Comparison of ENCODE assay signal across 11 cellular contexts in genomic region chr12:27785882-27786570, GRCh38. TPM values are rescaled to one million over a fixed set of nuclear protein-coding genes. Genes with fewer than 3 reads are reported as not detected.
A peak's percentile ranks its signal among the peaks of the same experiment; 100 is the strongest.
DNase-seq lines count a peak whose midpoint lies in the region; ATAC-seq and TF ChIP-seq lines count a peak whose summit lies in the region.
"Had no signal": no experiment of that assay in that cellular context is flagged by ENCODE, and none has a peak within 500 bp of the region (broad histone marks: within the 10 kb centered on the region; RNA-seq: fewer than 3 reads in every experiment).

No MANE protein-coding gene starts in this region.

- peaks cover 16% of the 10 kb centered on the region for H3K4me1 ChIP-seq in osteoblast (ENCODE audit: insufficient read depth, low read length)

- no peaks in the 10 kb centered on the region for H3K9me3 Mint-ChIP-seq in activated CD4-positive, alpha-beta T cell treated with anti-CD3 and anti-CD28 coated beads for 36 hours (ENCODE audit: low read depth)
- H3K9me3 Mint-ChIP-seq in endothelial cell (ENCODE audit: unreplicated experiment), result no peaks in the 10 kb centered on the region

- intact Hi-C loops in activated CD4-positive, alpha-beta T cell treated with anti-CD3 and anti-CD28 coated beads for 36 hours (cut with DNase I, micrococcal nuclease), result loop anchor here in 1 of 2 experiments (1.0 kb wide), 1 partner anchor 16 kb away; no protein-coding TSS in a partner anchor

- no peak overlapping the region for H3K27ac Mint-ChIP-seq in activated CD4-positive, alpha-beta T cell treated with anti-CD3 and anti-CD28 coated beads for 36 hours
- no peak overlapping the region for H3K27ac Mint-ChIP-seq in endothelial cell (ENCODE audit: unreplicated experiment)

- no peaks in the 10 kb centered on the region for H3K27me3 Mint-ChIP-seq in activated CD4-positive, alpha-beta T cell treated with anti-CD3 and anti-CD28 coated beads for 36 hours
- peaks cover 5% of the 10 kb centered on the region for H3K27me3 Mint-ChIP-seq in endothelial cell (ENCODE audit: unreplicated experiment)

- DNase-seq in activated CD4-positive, alpha-beta T cell treated with anti-CD3 and anti-CD28 coated beads for 36 hours, result no peak
- DNase-seq in activated CD4-positive, alpha-beta T cell treated with anti-CD3 and anti-CD28 coated beads for 4 hours, result no peak
- peak; percentile 53 for DNase-seq in NCI-H2081 treated with DMSO at 0.1 percent for 48 hours (lab: John Stamatoyannopoulos, UW)
- peak; percentile 55 for DNase-seq in amniotic epithelial cell (ENCODE audit: low read depth)
- DNase-seq in osteoblast (ENCODE audit: insufficient read length, low spot score, missing footprints), result peak; percentile 82
- DNase-seq in HUDEP-2 (lab: John Stamatoyannopoulos, UW; ENCODE audit: unreplicated experiment in 76 of 76), result no peak
- no peak for DNase-seq in endothelial cell (ENCODE audit: low spot score)
- DNase-seq in NCI-H1092 treated with DMSO at 0.1 percent for 48 hours (lab: John Stamatoyannopoulos, UW), result no peak
- DNase-seq: activated CD8-positive, alpha-beta memory T cell treated with anti-CD3 and anti-CD28 coated beads for 24 hours; kidney glomerular epithelial cell had no signal

- POLR2A ChIA-PET in activated CD4-positive, alpha-beta T cell treated with anti-CD3 and anti-CD28 coated beads for 36 hours (lab: Charles Lee), result no interaction called here

- peak overlapping the region; percentile 72 for H3K27ac ChIP-seq in osteoblast (ENCODE audit: low read depth, low read length)

- no peak overlapping the region for H3K4me3 Mint-ChIP-seq in activated CD4-positive, alpha-beta T cell treated with anti-CD3 and anti-CD28 coated beads for 36 hours
- H3K4me3 Mint-ChIP-seq in endothelial cell (ENCODE audit: unreplicated experiment), result no peak overlapping the region

- CTCF ChIA-PET in activated CD4-positive, alpha-beta T cell treated with anti-CD3 and anti-CD28 coated beads for 36 hours (lab: Charles Lee), result interaction anchor here (0.9 kb wide), 1 partner anchor 37 kb away, joined by 4 read pairs; no protein-coding TSS in a partner anchor

- peak; percentile 82 for ATAC-seq in activated CD4-positive, alpha-beta T cell treated with anti-CD3 and anti-CD28 coated beads for 36 hours

- no peak overlapping the region for H2AFZ ChIP-seq in osteoblast (ENCODE audit: low read length)

- H3K79me2 ChIP-seq in osteoblast (ENCODE audit: insufficient read depth, low read length), result peaks cover 88% of the 10 kb centered on the region

- H3K36me3 ChIP-seq in osteoblast (ENCODE audit: insufficient read depth, low read length), result peaks cover 12% of the 10 kb centered on the region

- H3K4me2 ChIP-seq in osteoblast (ENCODE audit: insufficient read depth, low read length), result peak overlapping the region; percentile 15

- H3K27me3 ChIP-seq in osteoblast (ENCODE audit: insufficient read depth, low read length), result no peaks in the 10 kb centered on the region

- H3K4me3 ChIP-seq in osteoblast (ENCODE audit: insufficient read depth, low read length), result no peak overlapping the region

- peaks cover 28% of the 10 kb centered on the region for H3K36me3 Mint-ChIP-seq in activated CD4-positive, alpha-beta T cell treated with anti-CD3 and anti-CD28 coated beads for 36 hours (ENCODE audit: low read depth)
- H3K36me3 Mint-ChIP-seq in endothelial cell (ENCODE audit: low read depth, unreplicated experiment), result peaks cover 7% of the 10 kb centered on the region

- peaks cover 14% of the 10 kb centered on the region for H4K20me1 ChIP-seq in osteoblast (ENCODE audit: insufficient read depth, low read length)

- TF ChIP-seq CTCF in osteoblast (IDR thresholded peaks at IDR 0.05; ENCODE audit: extremely low read depth, low read depth, low read length), result no peak
- no peak for TF ChIP-seq CTCF in endothelial cell (IDR thresholded peaks at IDR 0.05; ENCODE audit: unreplicated experiment)

- no peaks in the 10 kb centered on the region for H3K9me3 ChIP-seq in osteoblast (ENCODE audit: low read depth, low read length)

- peaks cover 40% of the 10 kb centered on the region for H3K4me1 Mint-ChIP-seq in activated CD4-positive, alpha-beta T cell treated with anti-CD3 and anti-CD28 coated beads for 36 hours
- H3K4me1 Mint-ChIP-seq in endothelial cell (ENCODE audit: unreplicated experiment), result peaks cover 29% of the 10 kb centered on the region

RNA-seq across cellular contexts. Expression of gene MANSC4, which starts 6.0 kb away (rescaled TPM):
- not detected for total RNA-seq in activated CD4-positive, alpha-beta T cell treated with anti-CD3 and anti-CD28 coated beads for 36 hours
- total RNA-seq in osteoblast (not detected in 2 replicates), endothelial cell (ENCODE audit: unreplicated experiment) (not detected)
- total RNA-seq: pulmonary artery endothelial cell had no signal

RNA-seq across cellular contexts. Expression of gene KLHL42, which starts 6.0 kb away (rescaled TPM):
- 1 to 10 TPM; 7.1 to 9.2 TPM for total RNA-seq in activated CD4-positive, alpha-beta T cell treated with anti-CD3 and anti-CD28 coated beads for 36 hours
- total RNA-seq in osteoblast, result 38.9 and 42.0 TPM in 2 replicates
- 27.3 TPM for total RNA-seq in endothelial cell (ENCODE audit: unreplicated experiment)

Comparison
In these comparisons a context has a peak if more than half of its experiments do, and no peak if none do; other contexts are left out.
1. DNase-seq: peak in NCI-H2081 treated with DMSO at 0.1 percent for 48 hours (single experiment), amniotic epithelial cell (single experiment) and osteoblast (single experiment); none in activated CD4-positive, alpha-beta T cell treated with anti-CD3 and anti-CD28 coated beads for 36 hours (single experiment), activated CD4-positive, alpha-beta T cell treated with anti-CD3 and anti-CD28 coated beads for 4 hours (0 of 2), HUDEP-2 (0 of 76), endothelial cell (single experiment) and NCI-H1092 treated with DMSO at 0.1 percent for 48 hours (single experiment).